12 cellular contexts compared by ENCODE assay signal in the genomic region with DNA sequence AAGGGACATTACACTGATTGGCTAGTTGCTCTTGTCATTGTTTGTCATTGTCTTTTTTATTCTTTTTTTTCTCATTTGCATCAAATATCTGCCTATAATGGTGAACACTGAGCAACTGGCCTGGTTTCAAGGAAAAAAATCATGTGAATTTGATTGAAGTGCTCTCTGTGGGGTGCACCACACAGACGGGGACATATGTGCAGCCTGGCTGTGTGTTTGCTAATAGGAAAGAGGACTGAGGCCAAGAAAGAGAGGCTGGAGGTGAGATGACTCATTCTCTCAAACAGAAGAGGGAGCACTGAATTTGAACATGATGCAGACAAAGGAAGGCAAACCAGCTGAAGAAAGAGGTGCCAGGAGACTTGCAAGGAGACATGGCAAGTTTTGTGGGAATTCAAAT.
DNase-seq lines count a peak whose midpoint lies in the region; ATAC-seq and TF ChIP-seq lines count a peak whose summit lies in the region.
"Had no signal": no experiment of that assay in that cellular context is flagged by ENCODE, and none has a peak within 500 bp of the region (broad histone marks: within the 10 kb centered on the region; RNA-seq: fewer than 3 reads in every experiment).

No MANE protein-coding gene starts in this region.

- no peaks in the 10 kb centered on the region for H3K79me2 ChIP-seq in KMS-11 (ENCODE audit: insufficient read depth, low read depth)

- H3K4me3 ChIP-seq in KMS-11 (IDR thresholded peaks at IDR 0.05; ENCODE audit: insufficient read depth, low read depth, low read length) (no peak overlapping the region), dorsolateral prefrontal cortex (peak overlapping the region in 7 of 59 donors; percentile 0 to 29 (median 7))

- H3K27ac ChIP-seq in KMS-11 (peak overlapping the region; percentile 7; the same call in 1 of the 2 replicates), dorsolateral prefrontal cortex (peak overlapping the region in 57 of 59 donors; percentile 32 to 91 (median 83))

- ATAC-seq in GM18870 (IDR thresholded peaks at IDR 0.05; ENCODE audit: unreplicated experiment) = no peak
- no peak for ATAC-seq in GM21737 (IDR thresholded peaks at IDR 0.05; ENCODE audit: unreplicated experiment)
- ATAC-seq in left colon = no peak

- no peaks in the 10 kb centered on the region for H4K20me1 ChIP-seq in KMS-11 (ENCODE audit: insufficient read depth)

- H3K36me3 ChIP-seq in KMS-11 (ENCODE audit: insufficient read depth) = no peaks in the 10 kb centered on the region

- H3K9ac ChIP-seq in KMS-11 = no peak overlapping the region

- H3K4me2 ChIP-seq in KMS-11 = no peak overlapping the region

- no peaks in the 10 kb centered on the region for H3K27me3 ChIP-seq in KMS-11 (ENCODE audit: insufficient read depth, low read depth)
- H3K27me3 ChIP-seq in dorsolateral prefrontal cortex = no peaks in the 10 kb centered on the region

- peak; percentile 54 for DNase-seq in NCI-H345 (lab: John Stamatoyannopoulos, UW)
- no peak for DNase-seq in NCI-H345 treated with DMSO at 0.1 percent for 48 hours (lab: John Stamatoyannopoulos, UW; ENCODE audit: unreplicated experiment)
- DNase-seq in dorsolateral prefrontal cortex = peak in 6 of 10 donors; percentile 6 to 43 (median 34)
- DNase-seq in stromal cell of bone marrow (ENCODE audit: low read depth) = peak; percentile 14
- no peak for DNase-seq in left colon
- DNase-seq: ACHN; activated effector memory CD4-positive, alpha-beta T cell treated with anti-CD3 and anti-CD28 coated beads, Interleukin-2, amount 50 U/mL, for 16 hours; GOT3; NCI-H524 had no signal

- intact Hi-C loops in dorsolateral prefrontal cortex (cut with DNase I) = loop anchor here in 1 of 2 donors (10.0 kb wide), 1 partner anchor 114 kb away; no protein-coding TSS in a partner anchor
- intact Hi-C loops in left colon (cut with DNase I, micrococcal nuclease) = no loop called here

- no peak for TF ChIP-seq CTCF in KMS-11 (conservative IDR thresholded peaks at IDR 0.05; ENCODE audit: low read depth, low read length)
- TF ChIP-seq CTCF in dorsolateral prefrontal cortex (IDR thresholded peaks at IDR 0.05 in 54 of 56, conservative IDR thresholded peaks at IDR 0.05 in 2 of 56; ENCODE audit: low read depth in 1 of 56, partially characterized antibody in 56 of 56) = peak in 11 of 56 donors; percentile 9 to 35 (median 15)

- H2AFZ ChIP-seq in KMS-11 (ENCODE audit: low read depth) = no peak overlapping the region

- no peaks in the 10 kb centered on the region for H3K4me1 ChIP-seq in KMS-11 (ENCODE audit: low read depth, poor library complexity, severe bottlenecking)

Comparison
In these comparisons a context has a peak if more than half of its experiments do, and no peak if none do; other contexts are left out.
1. DNase-seq: peak in NCI-H345 (single experiment), dorsolateral prefrontal cortex (6 of 10) and stromal cell of bone marrow (single experiment); none in NCI-H345 treated with DMSO at 0.1 percent for 48 hours (single experiment) and left colon (0 of 2).